In the genomic region with DNA sequence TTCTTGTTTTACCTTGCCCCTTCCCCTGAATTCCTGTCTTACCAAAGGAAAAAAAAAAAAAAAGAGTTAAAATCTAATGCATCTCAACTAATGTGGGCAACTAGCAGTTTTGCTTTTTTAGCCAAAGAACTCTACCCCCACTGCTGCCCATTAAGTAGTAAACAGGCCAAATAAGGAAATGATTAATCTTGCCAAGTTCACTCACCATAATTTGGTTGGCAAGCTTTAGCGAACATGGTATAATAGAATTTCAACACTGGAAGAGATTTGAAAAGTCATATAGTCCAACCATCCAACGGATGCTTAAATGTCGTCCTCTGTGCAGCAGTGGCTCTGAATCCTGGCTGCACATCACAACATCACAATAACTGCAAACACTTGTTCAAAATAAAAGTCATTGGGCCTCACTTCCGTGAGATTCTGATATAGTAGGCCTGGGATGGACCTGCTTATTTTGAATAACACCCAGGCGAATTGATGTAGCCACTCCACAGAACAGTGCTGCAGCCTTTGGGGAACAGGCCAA, we compare ENCODE assay signal across 16 cellular contexts.
DNase-seq lines count a peak whose midpoint lies in the region; ATAC-seq and TF ChIP-seq lines count a peak whose summit lies in the region.
"Had no signal": no experiment of that assay in that cellular context is flagged by ENCODE, and none has a peak within 500 bp of the region (broad histone marks: within the 10 kb centered on the region; RNA-seq: fewer than 3 reads in every experiment).

No MANE protein-coding gene starts in this region.

- no peaks in the 10 kb centered on the region for H3K36me3 Mint-ChIP-seq in glutamatergic neuron (ENCODE audit: unreplicated experiment)
- H3K36me3 Mint-ChIP-seq: CD4-positive, CD25-positive, alpha-beta regulatory T cell had no signal

- H3K79me2 ChIP-seq in GM23248 (ENCODE audit: insufficient read depth): no peaks in the 10 kb centered on the region

- in situ Hi-C loops in GM23248 (cut with MboI): no loop called here

- ATAC-seq in GM18873 (IDR thresholded peaks at IDR 0.05; ENCODE audit: low FRiP score, unreplicated experiment): no peak

- no peak overlapping the region for H3K9ac ChIP-seq in GM23248

- peaks cover 29% of the 10 kb centered on the region for H3K4me1 ChIP-seq in GM23248 (ENCODE audit: insufficient read depth)

- H3K27ac Mint-ChIP-seq in glutamatergic neuron (ENCODE audit: unreplicated experiment): no peak overlapping the region
- H3K27ac Mint-ChIP-seq: CD4-positive, CD25-positive, alpha-beta regulatory T cell had no signal

- H3K4me3 ChIP-seq in GM23248: no peak overlapping the region

- H2AFZ ChIP-seq in GM23248: no peak overlapping the region

- no peaks in the 10 kb centered on the region for H3K9me3 Mint-ChIP-seq in glutamatergic neuron (ENCODE audit: unreplicated experiment)

- H4K20me1 ChIP-seq in GM23248 (ENCODE audit: insufficient read depth): no peaks in the 10 kb centered on the region

- no peaks in the 10 kb centered on the region for H3K9me2 ChIP-seq in GM23248 (ENCODE audit: insufficient read depth)

- H3F3A ChIP-seq in GM23248 (ENCODE audit: insufficient read depth): peaks cover 24% of the 10 kb centered on the region

- no peaks in the 10 kb centered on the region for H3K36me3 ChIP-seq in GM23248 (ENCODE audit: low read depth)

- no peak for TF ChIP-seq CTCF in glutamatergic neuron (IDR thresholded peaks at IDR 0.05; ENCODE audit: partially characterized antibody, unreplicated experiment)

- 57 to 64% methylated on average over 5 of the region's 5 CpGs for WGBS in GM23248 (ENCODE audit: low coverage in 1 of 2, low lambda C conversion rate in 2 of 2, missing lambda C conversion rate in 2 of 2), 2 experiments

- DNase-seq in GM23248 (peak; percentile 38), NCI-H446 (lab: John Stamatoyannopoulos, UW) (peak; percentile 36 to 70), astrocyte of the hippocampus (ENCODE audit: low read depth, low spot score) (peak; percentile 27), fibroblast of the conjunctiva (ENCODE audit: low read depth) (peak; percentile 17), NCI-H774 (lab: John Stamatoyannopoulos, UW) (no peak), glutamatergic neuron (no peak)
- DNase-seq in activated naive CD4-positive, alpha-beta T cell (lab: John Stamatoyannopoulos, UW): no peak
- DNase-seq: ACHN; CD4-positive, CD25-positive, alpha-beta regulatory T cell; DMS53; NCI-H1048; NCI-H146; NCI-H748 treated with DMSO at 0.1 percent for 48 hours had no signal

- no peak overlapping the region for H3K4me3 Mint-ChIP-seq in glutamatergic neuron (ENCODE audit: unreplicated experiment)
- H3K4me3 Mint-ChIP-seq: CD4-positive, CD25-positive, alpha-beta regulatory T cell had no signal

- no peaks in the 10 kb centered on the region for H3K27me3 ChIP-seq in GM23248 (replicated peaks; ENCODE audit: insufficient read depth)

- no peaks in the 10 kb centered on the region for H3K4me1 Mint-ChIP-seq in glutamatergic neuron (ENCODE audit: low read depth, unreplicated experiment)
- H3K4me1 Mint-ChIP-seq: CD4-positive, CD25-positive, alpha-beta regulatory T cell had no signal

- peaks cover 3% of the 10 kb centered on the region for H3K27me3 Mint-ChIP-seq in glutamatergic neuron (ENCODE audit: unreplicated experiment)

- no peaks in the 10 kb centered on the region for H3K9me3 ChIP-seq in GM23248 (ENCODE audit: low read depth)

- peak overlapping the region; percentile 22 for H3K4me2 ChIP-seq in GM23248 (ENCODE audit: unreplicated experiment)

- H3K27ac ChIP-seq in GM23248: no peak overlapping the region
- H3K27ac ChIP-seq: HL-60, RWPE1 had no signal

Comparison
In these comparisons a context has a peak if more than half of its experiments do, and no peak if none do; other contexts are left out.
1. DNase-seq: peak in GM23248 (single experiment), NCI-H446 (2 of 2), astrocyte of the hippocampus (single experiment) and fibroblast of the conjunctiva (single experiment); none in activated naive CD4-positive, alpha-beta T cell (0 of 4), NCI-H774 (single experiment) and glutamatergic neuron (single experiment).